Comparison of ENCODE assay signal across 17 cellular contexts in genomic region chr2:26550276-26551015, GRCh38.
DNase-seq lines count a peak whose midpoint lies in the region; ATAC-seq, FAIRE-seq and TF ChIP-seq lines count a peak whose summit lies in the region.
"Had no signal": no experiment of that assay in that cellular context is flagged by ENCODE, and none has a peak within 500 bp of the region (broad histone marks: within the 10 kb centered on the region; RNA-seq: fewer than 3 reads in every experiment).

No MANE protein-coding gene starts in this region.

- TF ChIP-seq POLR2A in K562 (conservative IDR thresholded peaks at IDR 0.05), result no peak

- H3K4me3 Mint-ChIP-seq in H9, result no peak overlapping the region; a peak in 1 of 5 replicates
- no peak overlapping the region for H3K4me3 Mint-ChIP-seq in activated T-cell treated with anti-CD3 and anti-CD28 coated beads, Interleukin-2, amount 50 U/mL, for 72 hours
- H3K4me3 Mint-ChIP-seq: CD4-positive, alpha-beta memory T cell had no signal

- peaks cover 12% of the 10 kb centered on the region for H3K27me3 Mint-ChIP-seq in H9 (ENCODE audit: low read depth)
- H3K27me3 Mint-ChIP-seq in activated T-cell treated with anti-CD3 and anti-CD28 coated beads, Interleukin-2, amount 50 U/mL, for 72 hours (ENCODE audit: low read depth), result peaks cover 10% of the 10 kb centered on the region

- H3K4ac ChIP-seq in H9 (ENCODE audit: low read depth, low read length), result no peak overlapping the region

- H2BK20ac ChIP-seq in H9 (ENCODE audit: low read depth, low read length, poor library complexity, severe bottlenecking), result no peak overlapping the region

- H3K36me3 ChIP-seq in K562 (ENCODE audit: control insufficient read depth, insufficient read depth, low read length), result no peaks in the 10 kb centered on the region
- H3K36me3 ChIP-seq: BE2C had no signal

- H3K4me3 ChIP-seq in K562, result no peak overlapping the region
- H3K4me3 ChIP-seq: GM23248 had no signal

- H3K27ac ChIP-seq in H9 (ENCODE audit: insufficient read length, low read depth, low read length), result no peak overlapping the region
- H3K27ac ChIP-seq in K562 (ENCODE audit: extremely low read depth, low read depth, low read length), result no peak overlapping the region
- H3K27ac ChIP-seq: GM23248 had no signal

- no peak overlapping the region for H3K56ac ChIP-seq in H9 (ENCODE audit: insufficient read length, low read depth, low read length)

- H3K9me1 ChIP-seq in K562 (ENCODE audit: control insufficient read depth, insufficient read depth, low read length), result peaks cover 3% of the 10 kb centered on the region

- H4K20me1 ChIP-seq in H9 (ENCODE audit: control insufficient read depth, insufficient read depth, insufficient read length), result no peaks in the 10 kb centered on the region
- no peaks in the 10 kb centered on the region for H4K20me1 ChIP-seq in K562 (replicated peaks; ENCODE audit: control insufficient read depth, insufficient read depth, low read length)

- H2BK15ac ChIP-seq in H9 (ENCODE audit: low read depth, low read length), result no peak overlapping the region

- FAIRE-seq in K562 (lab: Jason Lieb, UNC), result no peak
- FAIRE-seq: RCC 7860 had no signal

- intact Hi-C loops in K562 (cut with micrococcal nuclease), result no loop called here
- intact Hi-C loops in sciatic nerve (cut with DNase I), result no loop called here

- no peak overlapping the region for H4K5ac ChIP-seq in H9 (ENCODE audit: insufficient read length, low read depth, low read length)

- H3K9ac ChIP-seq in H9 (ENCODE audit: extremely low read depth, insufficient read length, low read length), result no peak overlapping the region
- H3K9ac ChIP-seq in K562 (ENCODE audit: insufficient read depth in 1 of 2, low read depth in 2 of 2, low read length in 2 of 2), result no peak overlapping the region
- H3K9ac ChIP-seq: GM23248 had no signal

- H3K9me3 ChIP-seq in H9 (ENCODE audit: control insufficient read depth, low read depth, low read length), result no peaks in the 10 kb centered on the region
- no peaks in the 10 kb centered on the region for H3K9me3 ChIP-seq in K562 (replicated peaks; ENCODE audit: control insufficient read depth, insufficient read depth, low read depth, low read length)
- H3K9me3 ChIP-seq: BE2C had no signal

- H3K79me2 ChIP-seq in H9 (ENCODE audit: insufficient read depth, low read length) (no peaks in the 10 kb centered on the region), K562 (ENCODE audit: control insufficient read depth, insufficient read depth, low read length) (no peaks in the 10 kb centered on the region)

- no peak overlapping the region for H3K23ac ChIP-seq in H9 (ENCODE audit: insufficient read length, low read depth, low read length)

- CTCF ChIA-PET in K562 (lab: Yijun Ruan, JAX; ENCODE audit: low intra/inter-chr PET ratio), result no interaction called here

- TF ChIP-seq EP300 in K562 (IDR thresholded peaks at IDR 0.05; ENCODE audit: low read length), result no peak

- ATAC-seq in K562, result no peak
- no peak for ATAC-seq in sciatic nerve
- ATAC-seq in HG03432 (IDR thresholded peaks at IDR 0.05; ENCODE audit: unreplicated experiment), result no peak
- no peak for ATAC-seq in activated T-cell treated with anti-CD3 and anti-CD28 coated beads, Interleukin-2, amount 50 U/mL, for 72 hours (replicated peaks in 1 of 2)

- H2BK5ac ChIP-seq in H9 (ENCODE audit: insufficient read length, low read length), result no peak overlapping the region

- no peaks in the 10 kb centered on the region; a peak in 1 of 7 replicates for H3K36me3 Mint-ChIP-seq in H9 (ENCODE audit: insufficient read depth in 1 of 3, low read depth in 3 of 3)
- no peaks in the 10 kb centered on the region for H3K36me3 Mint-ChIP-seq in activated T-cell treated with anti-CD3 and anti-CD28 coated beads, Interleukin-2, amount 50 U/mL, for 72 hours (ENCODE audit: insufficient read depth in 2 of 2)
- H3K36me3 Mint-ChIP-seq: CD4-positive, alpha-beta memory T cell had no signal

- H3K4me1 ChIP-seq in H9 (ENCODE audit: insufficient read depth, low read length), result no peaks in the 10 kb centered on the region
- peaks cover 0 to 3% of the 10 kb centered on the region in 2 experiments; a peak in 2 of 5 replicates for H3K4me1 ChIP-seq in K562 (replicated peaks in 1 of 2; ENCODE audit: control insufficient read depth in 2 of 2, insufficient read depth in 2 of 2, low read length in 2 of 2)
- H3K4me1 ChIP-seq: BE2C had no signal

- H3K18ac ChIP-seq in H9 (ENCODE audit: insufficient read length, low read depth, low read length), result peak overlapping the region; percentile 3

- no peak overlapping the region for H2BK120ac ChIP-seq in H9 (ENCODE audit: low read depth, low read length, poor library complexity, severe bottlenecking)

- BruUV-seq in K562 (replicated peaks; lab: Mats Ljungman, UMichigan), result no TSS peak

- no peak for TF ChIP-seq RAD21 in K562 (CRISPR knock-in tag; conservative IDR thresholded peaks at IDR 0.05 in 1 of 2, IDR thresholded peaks at IDR 0.05 in 1 of 2)

- TF ChIP-seq CTCF in H9 (conservative IDR thresholded peaks at IDR 0.05), result no peak
- no peak for TF ChIP-seq CTCF in K562 (IDR thresholded peaks at IDR 0.05 in 2 of 3, conservative IDR thresholded peaks at IDR 0.05 in 1 of 3; ENCODE audit: insufficient read depth in 2 of 3, low read depth in 1 of 3, low read length in 3 of 3)

- in situ Hi-C loops in K562 (cut with MboI) (no loop called here), KBM-7 (cut with MboI; ENCODE audit: low pct_unique_long_range_greater_than_20kb, low sequenced_read_pairs) (no loop called here)

- H3K27ac Mint-ChIP-seq in H9, result no peak overlapping the region
- H3K27ac Mint-ChIP-seq in activated T-cell treated with anti-CD3 and anti-CD28 coated beads, Interleukin-2, amount 50 U/mL, for 72 hours, result no peak overlapping the region

- H4K91ac ChIP-seq in H9 (ENCODE audit: insufficient read length, low read depth, low read length), result no peak overlapping the region

- no peak overlapping the region for H3K4me2 ChIP-seq in H9 (ENCODE audit: insufficient read depth, insufficient read length, low read length)
- no peak overlapping the region for H3K4me2 ChIP-seq in K562 (ENCODE audit: insufficient read depth, low read length)

- WGBS in H9 (ENCODE audit: extremely low coverage, insufficient read length, low lambda C conversion rate), result no CpG with 5 or more reads among the region's 17 CpGs
- 48% methylated on average over 16 of the region's 17 CpGs for WGBS in K562 (ENCODE audit: insufficient coverage, low coverage, missing lambda C conversion rate)

- no peak overlapping the region for H4K8ac ChIP-seq in H9 (replicated peaks; ENCODE audit: insufficient read length, low read depth, low read length)

- H2AFZ ChIP-seq in H9 (ENCODE audit: low read length) (no peak overlapping the region), K562 (ENCODE audit: low read depth, low read length) (peak overlapping the region; percentile 58)
- H2AFZ ChIP-seq: GM23248 had no signal

- POLR2A ChIA-PET in K562 (lab: Yijun Ruan, JAX), result no interaction called here

- peaks cover 7 to 19% of the 10 kb centered on the region in 2 experiments for H3K4me1 Mint-ChIP-seq in H9
- H3K4me1 Mint-ChIP-seq in activated T-cell treated with anti-CD3 and anti-CD28 coated beads, Interleukin-2, amount 50 U/mL, for 72 hours (ENCODE audit: low read depth), result no peaks in the 10 kb centered on the region
- H3K4me1 Mint-ChIP-seq: CD4-positive, alpha-beta memory T cell had no signal

- H3T11ph ChIP-seq in H9 (ENCODE audit: low read length), result no peak overlapping the region

- H2AK5ac ChIP-seq in H9 (ENCODE audit: insufficient read length, low read length), result no peak overlapping the region

- H3K9me3 Mint-ChIP-seq in H9, result no peaks in the 10 kb centered on the region
- no peaks in the 10 kb centered on the region for H3K9me3 Mint-ChIP-seq in activated T-cell treated with anti-CD3 and anti-CD28 coated beads, Interleukin-2, amount 50 U/mL, for 72 hours
- H3K9me3 Mint-ChIP-seq: CD4-positive, alpha-beta memory T cell had no signal

- H3K14ac ChIP-seq in H9 (ENCODE audit: insufficient read depth, low read length), result no peak overlapping the region

- H2BK12ac ChIP-seq in H9 (ENCODE audit: insufficient read length, low read depth, low read length), result no peak overlapping the region

- H3K27me3 ChIP-seq in H9 (ENCODE audit: insufficient read depth, low read length), result no peaks in the 10 kb centered on the region
- peaks cover 5 to 15% of the 10 kb centered on the region in 2 experiments; a peak in 3 of 5 replicates for H3K27me3 ChIP-seq in K562 (ENCODE audit: control insufficient read depth in 2 of 2, insufficient read depth in 2 of 2, low read length in 2 of 2)
- H3K27me3 ChIP-seq: BE2C had no signal

- H3K23me2 ChIP-seq in H9 (ENCODE audit: insufficient read length, low read depth, low read length, poor library complexity, severe bottlenecking), result no peaks in the 10 kb centered on the region

- no peaks in the 10 kb centered on the region for H3K79me1 ChIP-seq in H9 (ENCODE audit: insufficient read depth, low read depth, low read length, poor library complexity, severe bottlenecking)

- DNase-seq in H9, result no peak
- DNase-seq in NCI-H1105 treated with DMSO at 0.1 percent for 48 hours (lab: John Stamatoyannopoulos, UW), result peak; percentile 68
- no peak for DNase-seq in K562 (ENCODE audit: extremely low read depth in 1 of 4, low spot score in 3 of 4)
- DNase-seq in sciatic nerve (ENCODE audit: low spot score), result peak; percentile 37
- DNase-seq in KBM-7, result no peak
- no peak for DNase-seq in activated T-cell treated with anti-CD3 and anti-CD28 coated beads, Interleukin-2, amount 50 U/mL, for 72 hours
- no peak for DNase-seq in cerebellar cortex (ENCODE audit: low spot score)
- DNase-seq: BE2C; CD4-positive, alpha-beta memory T cell; GM23248; MM.1S; NCI-H1417 treated with DMSO at 0.1 percent for 48 hours; NCI-H2029 treated with DMSO at 0.1 percent for 48 hours; NCI-H510A; SIG-M5 had no signal

TF ChIP-seq in K562, 482 proteins besides CTCF, POLR2A, EP300 and RAD21:
- TF ChIP-seq TFE3 (CRISPR knock-in tag; IDR thresholded peaks at IDR 0.05), result 0 out of 2 replicates have a peak, but pooled peaks have one; percentile 4
- TF ChIP-seq HMG20A (CRISPR knock-in tag; conservative IDR thresholded peaks at IDR 0.05), result no peak

Comparison
In these comparisons a context has a peak if more than half of its experiments do, and no peak if none do; other contexts are left out.
1. DNase-seq: peak in NCI-H1105 treated with DMSO at 0.1 percent for 48 hours (single experiment) and sciatic nerve (single experiment); none in H9 (single experiment), K562 (0 of 4), KBM-7 (single experiment), activated T-cell treated with anti-CD3 and anti-CD28 coated beads, Interleukin-2, amount 50 U/mL, for 72 hours (0 of 2) and cerebellar cortex (single experiment).